1 cellular context compared by ENCODE assay signal in the genomic region with DNA sequence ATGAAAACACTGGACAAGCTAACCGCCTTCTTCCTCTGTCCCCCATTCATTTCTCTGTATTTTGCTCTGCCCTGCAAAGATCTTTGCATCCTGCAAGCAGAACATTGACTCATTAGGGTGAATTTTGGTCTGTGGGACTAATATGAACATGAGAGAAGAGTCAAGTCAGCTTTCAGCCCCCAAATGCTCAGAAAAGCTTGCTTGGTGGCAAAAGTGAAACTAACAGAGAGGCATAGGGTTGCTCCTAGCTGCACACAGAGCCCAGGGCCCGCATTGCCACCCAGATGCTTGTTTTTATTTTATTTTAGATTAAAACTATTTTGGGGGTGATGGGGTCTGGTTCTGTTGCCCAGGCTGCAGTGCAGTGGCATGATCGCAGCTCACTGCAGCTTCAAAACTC.
TF ChIP-seq lines count a peak whose summit lies in the region.

No MANE protein-coding gene starts in this region.

TF ChIP-seq in GM23338, 12 proteins besides CTCF, POLR2A, EP300 and RAD21:
- TF ChIP-seq JUNB (IDR thresholded peaks at IDR 0.05; ENCODE audit: unreplicated experiment), result no peak
- TF ChIP-seq, protein P1, sequence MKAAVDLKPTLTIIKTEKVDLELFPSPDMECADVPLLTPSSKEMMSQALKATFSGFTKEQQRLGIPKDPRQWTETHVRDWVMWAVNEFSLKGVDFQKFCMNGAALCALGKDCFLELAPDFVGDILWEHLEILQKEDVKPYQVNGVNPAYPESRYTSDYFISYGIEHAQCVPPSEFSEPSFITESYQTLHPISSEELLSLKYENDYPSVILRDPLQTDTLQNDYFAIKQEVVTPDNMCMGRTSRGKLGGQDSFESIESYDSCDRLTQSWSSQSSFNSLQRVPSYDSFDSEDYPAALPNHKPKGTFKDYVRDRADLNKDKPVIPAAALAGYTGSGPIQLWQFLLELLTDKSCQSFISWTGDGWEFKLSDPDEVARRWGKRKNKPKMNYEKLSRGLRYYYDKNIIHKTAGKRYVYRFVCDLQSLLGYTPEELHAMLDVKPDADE (IDR thresholded peaks at IDR 0.05), result no peak
- TF ChIP-seq, protein P2, sequence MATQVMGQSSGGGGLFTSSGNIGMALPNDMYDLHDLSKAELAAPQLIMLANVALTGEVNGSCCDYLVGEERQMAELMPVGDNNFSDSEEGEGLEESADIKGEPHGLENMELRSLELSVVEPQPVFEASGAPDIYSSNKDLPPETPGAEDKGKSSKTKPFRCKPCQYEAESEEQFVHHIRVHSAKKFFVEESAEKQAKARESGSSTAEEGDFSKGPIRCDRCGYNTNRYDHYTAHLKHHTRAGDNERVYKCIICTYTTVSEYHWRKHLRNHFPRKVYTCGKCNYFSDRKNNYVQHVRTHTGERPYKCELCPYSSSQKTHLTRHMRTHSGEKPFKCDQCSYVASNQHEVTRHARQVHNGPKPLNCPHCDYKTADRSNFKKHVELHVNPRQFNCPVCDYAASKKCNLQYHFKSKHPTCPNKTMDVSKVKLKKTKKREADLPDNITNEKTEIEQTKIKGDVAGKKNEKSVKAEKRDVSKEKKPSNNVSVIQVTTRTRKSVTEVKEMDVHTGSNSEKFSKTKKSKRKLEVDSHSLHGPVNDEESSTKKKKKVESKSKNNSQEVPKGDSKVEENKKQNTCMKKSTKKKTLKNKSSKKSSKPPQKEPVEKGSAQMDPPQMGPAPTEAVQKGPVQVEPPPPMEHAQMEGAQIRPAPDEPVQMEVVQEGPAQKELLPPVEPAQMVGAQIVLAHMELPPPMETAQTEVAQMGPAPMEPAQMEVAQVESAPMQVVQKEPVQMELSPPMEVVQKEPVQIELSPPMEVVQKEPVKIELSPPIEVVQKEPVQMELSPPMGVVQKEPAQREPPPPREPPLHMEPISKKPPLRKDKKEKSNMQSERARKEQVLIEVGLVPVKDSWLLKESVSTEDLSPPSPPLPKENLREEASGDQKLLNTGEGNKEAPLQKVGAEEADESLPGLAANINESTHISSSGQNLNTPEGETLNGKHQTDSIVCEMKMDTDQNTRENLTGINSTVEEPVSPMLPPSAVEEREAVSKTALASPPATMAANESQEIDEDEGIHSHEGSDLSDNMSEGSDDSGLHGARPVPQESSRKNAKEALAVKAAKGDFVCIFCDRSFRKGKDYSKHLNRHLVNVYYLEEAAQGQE (IDR thresholded peaks at IDR 0.05; ENCODE audit: unreplicated experiment), result no peak
- no peak for TF ChIP-seq EZH2 (IDR thresholded peaks at IDR 0.05; ENCODE audit: low read depth, unreplicated experiment)
- TF ChIP-seq ZNF331 (CRISPR knock-in tag; IDR thresholded peaks at IDR 0.05; ENCODE audit: low read depth), result no peak
- no peak for TF ChIP-seq NANOG (IDR thresholded peaks at IDR 0.05; ENCODE audit: borderline replicate concordance)
- TF ChIP-seq, protein P3, sequence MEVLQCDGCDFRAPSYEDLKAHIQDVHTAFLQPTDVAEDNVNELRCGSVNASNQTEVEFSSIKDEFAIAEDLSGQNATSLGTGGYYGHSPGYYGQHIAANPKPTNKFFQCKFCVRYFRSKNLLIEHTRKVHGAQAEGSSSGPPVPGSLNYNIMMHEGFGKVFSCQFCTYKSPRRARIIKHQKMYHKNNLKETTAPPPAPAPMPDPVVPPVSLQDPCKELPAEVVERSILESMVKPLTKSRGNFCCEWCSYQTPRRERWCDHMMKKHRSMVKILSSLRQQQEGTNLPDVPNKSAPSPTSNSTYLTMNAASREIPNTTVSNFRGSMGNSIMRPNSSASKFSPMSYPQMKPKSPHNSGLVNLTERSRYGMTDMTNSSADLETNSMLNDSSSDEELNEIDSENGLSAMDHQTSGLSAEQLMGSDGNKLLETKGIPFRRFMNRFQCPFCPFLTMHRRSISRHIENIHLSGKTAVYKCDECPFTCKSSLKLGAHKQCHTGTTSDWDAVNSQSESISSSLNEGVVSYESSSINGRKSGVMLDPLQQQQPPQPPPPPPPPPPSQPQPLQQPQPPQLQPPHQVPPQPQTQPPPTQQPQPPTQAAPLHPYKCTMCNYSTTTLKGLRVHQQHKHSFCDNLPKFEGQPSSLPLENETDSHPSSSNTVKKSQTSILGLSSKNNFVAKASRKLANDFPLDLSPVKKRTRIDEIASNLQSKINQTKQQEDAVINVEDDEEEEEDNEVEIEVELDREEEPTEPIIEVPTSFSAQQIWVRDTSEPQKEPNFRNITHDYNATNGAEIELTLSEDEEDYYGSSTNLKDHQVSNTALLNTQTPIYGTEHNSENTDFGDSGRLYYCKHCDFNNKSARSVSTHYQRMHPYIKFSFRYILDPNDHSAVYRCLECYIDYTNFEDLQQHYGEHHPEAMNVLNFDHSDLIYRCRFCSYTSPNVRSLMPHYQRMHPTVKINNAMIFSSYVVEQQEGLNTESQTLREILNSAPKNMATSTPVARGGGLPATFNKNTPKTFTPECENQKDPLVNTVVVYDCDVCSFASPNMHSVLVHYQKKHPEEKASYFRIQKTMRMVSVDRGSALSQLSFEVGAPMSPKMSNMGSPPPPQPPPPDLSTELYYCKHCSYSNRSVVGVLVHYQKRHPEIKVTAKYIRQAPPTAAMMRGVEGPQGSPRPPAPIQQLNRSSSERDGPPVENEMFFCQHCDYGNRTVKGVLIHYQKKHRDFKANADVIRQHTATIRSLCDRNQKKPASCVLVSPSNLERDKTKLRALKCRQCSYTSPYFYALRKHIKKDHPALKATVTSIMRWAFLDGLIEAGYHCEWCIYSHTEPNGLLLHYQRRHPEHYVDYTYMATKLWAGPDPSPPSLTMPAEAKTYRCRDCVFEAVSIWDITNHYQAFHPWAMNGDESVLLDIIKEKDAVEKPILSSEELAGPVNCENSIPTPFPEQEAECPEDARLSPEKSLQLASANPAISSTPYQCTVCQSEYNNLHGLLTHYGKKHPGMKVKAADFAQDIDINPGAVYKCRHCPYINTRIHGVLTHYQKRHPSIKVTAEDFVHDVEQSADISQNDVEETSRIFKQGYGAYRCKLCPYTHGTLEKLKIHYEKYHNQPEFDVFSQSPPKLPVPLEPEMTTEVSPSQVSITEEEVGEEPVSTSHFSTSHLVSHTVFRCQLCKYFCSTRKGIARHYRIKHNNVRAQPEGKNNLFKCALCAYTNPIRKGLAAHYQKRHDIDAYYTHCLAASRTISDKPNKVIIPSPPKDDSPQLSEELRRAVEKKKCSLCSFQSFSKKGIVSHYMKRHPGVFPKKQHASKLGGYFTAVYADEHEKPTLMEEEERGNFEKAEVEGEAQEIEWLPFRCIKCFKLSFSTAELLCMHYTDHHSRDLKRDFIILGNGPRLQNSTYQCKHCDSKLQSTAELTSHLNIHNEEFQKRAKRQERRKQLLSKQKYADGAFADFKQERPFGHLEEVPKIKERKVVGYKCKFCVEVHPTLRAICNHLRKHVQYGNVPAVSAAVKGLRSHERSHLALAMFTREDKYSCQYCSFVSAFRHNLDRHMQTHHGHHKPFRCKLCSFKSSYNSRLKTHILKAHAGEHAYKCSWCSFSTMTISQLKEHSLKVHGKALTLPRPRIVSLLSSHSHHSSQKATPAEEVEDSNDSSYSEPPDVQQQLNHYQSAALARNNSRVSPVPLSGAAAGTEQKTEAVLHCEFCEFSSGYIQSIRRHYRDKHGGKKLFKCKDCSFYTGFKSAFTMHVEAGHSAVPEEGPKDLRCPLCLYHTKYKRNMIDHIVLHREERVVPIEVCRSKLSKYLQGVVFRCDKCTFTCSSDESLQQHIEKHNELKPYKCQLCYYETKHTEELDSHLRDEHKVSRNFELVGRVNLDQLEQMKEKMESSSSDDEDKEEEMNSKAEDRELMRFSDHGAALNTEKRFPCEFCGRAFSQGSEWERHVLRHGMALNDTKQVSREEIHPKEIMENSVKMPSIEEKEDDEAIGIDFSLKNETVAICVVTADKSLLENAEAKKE (CRISPR knock-in tag; IDR thresholded peaks at IDR 0.05), result no peak
- no peak for TF ChIP-seq EZH2phosphoT487 (IDR thresholded peaks at IDR 0.05; ENCODE audit: unreplicated experiment)
- no peak for TF ChIP-seq POLR2AphosphoS5 (IDR thresholded peaks at IDR 0.05; ENCODE audit: low read depth)
- TF ChIP-seq STAT1 (IDR thresholded peaks at IDR 0.05; ENCODE audit: unreplicated experiment), result no peak
- TF ChIP-seq ZNF114 (CRISPR knock-in tag; IDR thresholded peaks at IDR 0.05), result no peak
- no peak for TF ChIP-seq CREB1 (CRISPR knock-in tag; IDR thresholded peaks at IDR 0.05; ENCODE audit: low read depth)
